Comparison of ENCODE assay signal across 18 cellular contexts in the genomic region with DNA sequence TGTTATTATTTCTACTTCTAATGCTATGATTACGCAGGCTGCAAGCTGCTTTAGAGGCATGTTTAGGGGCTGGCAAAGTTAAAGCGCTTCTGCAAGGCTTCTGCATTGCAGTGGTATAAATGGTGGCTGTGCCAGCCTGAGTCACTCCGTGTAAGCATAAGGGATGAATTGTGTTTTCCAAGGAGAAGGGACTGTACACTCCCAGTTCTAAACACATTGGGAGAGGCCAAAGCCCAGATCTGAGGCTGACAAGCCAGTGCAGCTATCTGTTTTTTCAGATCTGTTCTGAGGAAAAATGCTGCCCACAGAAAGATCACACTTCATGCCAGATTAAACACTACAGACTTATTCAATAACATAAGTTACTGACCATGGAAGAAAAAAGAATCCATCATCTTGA.
DNase-seq lines count a peak whose midpoint lies in the region; ATAC-seq, FAIRE-seq and TF ChIP-seq lines count a peak whose summit lies in the region.
"Had no signal": no experiment of that assay in that cellular context is flagged by ENCODE, and none has a peak within 500 bp of the region (broad histone marks: within the 10 kb centered on the region; RNA-seq: fewer than 3 reads in every experiment).

No MANE protein-coding gene starts in this region.

- intact Hi-C loops in prostate gland (cut with DNase I), result no loop called here

- 46% methylated on average over 3 of the region's 3 CpGs for WGBS in prostate gland

- no peak overlapping the region for H3K27ac ChIP-seq in prostate gland
- H3K27ac ChIP-seq: colonic mucosa, ovary had no signal

- H3K4me1 ChIP-seq in adipocyte (ENCODE audit: control insufficient read depth, insufficient read depth, low read length) (peaks cover 12% of the 10 kb centered on the region), prostate gland (replicated peaks) (no peaks in the 10 kb centered on the region)
- H3K4me1 ChIP-seq: colonic mucosa had no signal

- H3K9me3 ChIP-seq in adipocyte (ENCODE audit: control insufficient read depth, low read length) (no peaks in the 10 kb centered on the region), prostate gland (no peaks in the 10 kb centered on the region)
- H3K9me3 ChIP-seq: colonic mucosa, ovary had no signal

- H3K9ac ChIP-seq in adipocyte (ENCODE audit: low read length), result no peak overlapping the region

- no peak for TF ChIP-seq CTCF in prostate gland (IDR thresholded peaks at IDR 0.05)

- no peak overlapping the region for H3K4me3 ChIP-seq in adipocyte (ENCODE audit: low read length)
- H3K4me3 ChIP-seq in prostate gland, result no peak overlapping the region
- H3K4me3 ChIP-seq: colonic mucosa, ovary had no signal

- ATAC-seq in GM19328 (IDR thresholded peaks at IDR 0.05; ENCODE audit: unreplicated experiment), result no peak
- ATAC-seq in GM19463 (IDR thresholded peaks at IDR 0.05; ENCODE audit: unreplicated experiment), result no peak
- ATAC-seq: stimulated activated memory B cell treated with anti-CD40 and anti-IgM and Interleukin-4, amounts not matched to agents 10 μg/mL and 1 μg/mL and 100 μg/mL, for 72 hours had no signal

- DNase-seq in EH (ENCODE audit: low read depth), result peak; percentile 38
- peak; percentile 34 for DNase-seq in adipocyte (ENCODE audit: low read depth)
- DNase-seq in fibroblast of peridontal ligament (ENCODE audit: extremely low read depth), result peak; percentile 53
- DNase-seq in prostate gland (ENCODE audit: low spot score), result peak; percentile 23
- no peak for DNase-seq in H54 (ENCODE audit: insufficient read length, low spot score)
- no peak for DNase-seq in NCI-H146 treated with DMSO at 0.1 percent for 48 hours (lab: John Stamatoyannopoulos, UW; ENCODE audit: unreplicated experiment)
- DNase-seq: activated CD4-positive, CD25-positive, alpha-beta regulatory T cell; amniotic stem cell; colonic mucosa; GOT3; kidney; NCI-H1436 treated with DMSO at 0.1 percent for 48 hours; NCI-H345; ovary; Right ventricle myocardium superior had no signal

- H3K27me3 ChIP-seq in adipocyte (replicated peaks; ENCODE audit: control insufficient read depth, insufficient read depth, low read length) (no peaks in the 10 kb centered on the region), prostate gland (replicated peaks; ENCODE audit: insufficient read depth) (no peaks in the 10 kb centered on the region)
- H3K27me3 ChIP-seq: colonic mucosa, ovary had no signal

- H3K36me3 ChIP-seq in adipocyte (ENCODE audit: control insufficient read depth, insufficient read depth, low read length, severe bottlenecking), result peaks cover 76% of the 10 kb centered on the region
- H3K36me3 ChIP-seq in prostate gland, result no peaks in the 10 kb centered on the region
- H3K36me3 ChIP-seq: colonic mucosa, ovary had no signal

- no peak for FAIRE-seq in H54 (lab: Jason Lieb, UNC)
- FAIRE-seq: kidney had no signal

- no peak for TF ChIP-seq POLR2A in prostate gland (IDR thresholded peaks at IDR 0.05)
- no peak for TF ChIP-seq POLR2A in H54 (IDR thresholded peaks at IDR 0.05; ENCODE audit: low read depth, low read length)

Comparison
In these comparisons a context has a peak if more than half of its experiments do, and no peak if none do; other contexts are left out.
1. DNase-seq: peak in EH (single experiment), adipocyte (single experiment), fibroblast of peridontal ligament (single experiment) and prostate gland (single experiment); none in H54 (single experiment) and NCI-H146 treated with DMSO at 0.1 percent for 48 hours (single experiment).